24 cellular contexts compared by ENCODE assay signal in genomic region chr4:158572608-158573007, GRCh38. TPM values are rescaled to one million over a fixed set of nuclear protein-coding genes. Genes with fewer than 3 reads are reported as not detected.
"Had no signal": no experiment of that assay in that cellular context is flagged by ENCODE, and none has a peak within 500 bp of the region (broad histone marks: within the 10 kb centered on the region; RNA-seq: fewer than 3 reads in every experiment).

No MANE protein-coding gene starts in this region.

- H3K9me3 ChIP-seq: SK-N-SH had no signal

- H3K9ac ChIP-seq: SK-N-SH had no signal

- H3K27ac ChIP-seq: HL-60, RWPE1 had no signal

- H3K4me2 ChIP-seq: SK-N-SH had no signal

- DNase-seq: Karpas-422; KG1; MG63; NCI-H1092; NCI-H1105 treated with DMSO at 0.1 percent for 48 hours; NCI-H1417 treated with DMSO at 0.1 percent for 48 hours; NCI-H1694 treated with DMSO at 0.1 percent for 48 hours; NCI-H1930; NCI-H2081; NCI-H2107; NCI-H2227 treated with DMSO at 0.1 percent for 48 hours; NCI-H524; NCI-H748 treated with DMSO at 0.1 percent for 48 hours; NK-92 treated with Interleukin-12 subunit alpha and Interleukin-12 subunit beta, amount 100 ng/mL, for 24 hours; PC-3; SHP77; SK-N-SH; SW 1271 had no signal

- H3K4me3 ChIP-seq: MG63 had no signal

- H3K36me3 ChIP-seq: MG63 had no signal

- H3K27me3 ChIP-seq: MG63 had no signal

- FAIRE-seq: HTR-8/SVneo had no signal

- ATAC-seq: Panc1, PC-3 had no signal

- H3K9me2 ChIP-seq: SK-N-SH had no signal

RNA-seq across cellular contexts. Expression of gene RXFP1, which starts 50.9 kb away (rescaled TPM):
- total RNA-seq: NCI-H460, OCI-LY7, PC-3 had no signal
- polyA plus RNA-seq: SK-N-SH had no signal
